Comparison of ENCODE assay signal across 8 cellular contexts in genomic region chr7:30594540-30595460, GRCh38. TPM values are rescaled to one million over a fixed set of nuclear protein-coding genes. Genes with fewer than 3 reads are reported as not detected.
DNase-seq lines count a peak whose midpoint lies in the region; ATAC-seq, FAIRE-seq and TF ChIP-seq lines count a peak whose summit lies in the region.

GARS1 (plus strand) TSS chr7:30594878; CDS start chr7:30594922, 44 bp downstream.

- peak within 1 kb of the TSS; percentile 93 for H3K9ac ChIP-seq in endothelial cell of umbilical vein (replicated peaks; ENCODE audit: extremely low read depth, insufficient read depth, low read length)

- peaks cover 21% of the 10 kb centered on the region for H3K4me1 ChIP-seq in OCI-LY7 (ENCODE audit: insufficient read depth, low read length, poor library complexity, severe bottlenecking)
- H3K4me1 ChIP-seq in endothelial cell of umbilical vein (ENCODE audit: control insufficient read depth, extremely low read depth, insufficient read depth, low read length): peaks cover 21% of the 10 kb centered on the region

- H4K20me1 ChIP-seq in OCI-LY7 (ENCODE audit: insufficient read depth, low read length) (peaks cover 27% of the 10 kb centered on the region), endothelial cell of umbilical vein (replicated peaks; ENCODE audit: control insufficient read depth, extremely low read depth, insufficient read depth, low read length) (no peaks in the 10 kb centered on the region)

- dilution Hi-C loops in endothelial cell of umbilical vein (cut with MboI; ENCODE audit: extremely low pct_ligation_motif_present, low sequenced_read_pairs): no loop called here

- intact Hi-C loops in OCI-LY7 (cut with micrococcal nuclease; ENCODE audit: unreplicated experiment): no loop called here
- intact Hi-C loops in endothelial cell of umbilical vein (cut with micrococcal nuclease): loop anchor here (1.0 kb wide), 1 partner anchor 46 kb away; no protein-coding TSS in a partner anchor

- no peaks in the 10 kb centered on the region for H3K27me3 ChIP-seq in endothelial cell of umbilical vein (ENCODE audit: control insufficient read depth in 2 of 2, insufficient read depth in 2 of 2, low read length in 2 of 2)

- H3K4me2 ChIP-seq in OCI-LY7 (ENCODE audit: low read length): peak within 1 kb of the TSS; percentile 92
- H3K4me2 ChIP-seq in endothelial cell of umbilical vein (ENCODE audit: insufficient read depth, low read length): peak within 1 kb of the TSS; percentile 88

- H3K4me3 ChIP-seq in OCI-LY7 (ENCODE audit: low read depth, low read length, poor library complexity, severe bottlenecking): peak within 1 kb of the TSS; percentile 94
- H3K4me3 ChIP-seq in endothelial cell of umbilical vein (replicated peaks in 1 of 3; ENCODE audit: insufficient read depth in 1 of 3, low read depth in 1 of 3, low read length in 3 of 3): peak within 1 kb of the TSS; percentile 53 to 96 (median 57)

- FAIRE-seq in endothelial cell of umbilical vein (lab: Jason Lieb, UNC): no peak

- POLR2A ChIA-PET in OCI-LY7 (lab: Charles Lee) (interaction anchor here (0.8 to 1.3 kb wide), 3 partner anchors 11 to 272 kb away, joined by 3 to 7 read pairs (median 5); no protein-coding TSS in a partner anchor), endothelial cell of umbilical vein (lab: Charles Lee) (no interaction called here)

- no TSS peak for BruUV-seq in OCI-LY7 (replicated peaks; lab: Mats Ljungman, UMichigan)
- BruUV-seq in endothelial cell of umbilical vein (replicated peaks; lab: Mats Ljungman, UMichigan): no TSS peak

- H3K36me3 ChIP-seq in OCI-LY7 (ENCODE audit: insufficient read depth, low read length) (peaks cover 46% of the 10 kb centered on the region), endothelial cell of umbilical vein (ENCODE audit: control insufficient read depth in 2 of 2, extremely low read depth in 1 of 2, insufficient read depth in 2 of 2, low read length in 2 of 2) (peaks cover 0 to under 1% of the 10 kb centered on the region in 2 experiments)

- CTCF ChIA-PET in OCI-LY7 (lab: Charles Lee; ENCODE audit: unreplicated experiment) (no interaction called here), endothelial cell of umbilical vein (lab: Charles Lee) (interaction anchor here (2.1 kb wide), 1 partner anchor 30 kb away, joined by 8 read pairs; no protein-coding TSS in a partner anchor)

- H3K79me2 ChIP-seq in OCI-LY7 (ENCODE audit: insufficient read depth, low read depth, low read length) (peaks cover 66% of the 10 kb centered on the region), endothelial cell of umbilical vein (ENCODE audit: control insufficient read depth, insufficient read depth, low read length) (peaks cover 52% of the 10 kb centered on the region)

- TF ChIP-seq POLR2A in endothelial cell of umbilical vein (IDR thresholded peaks at IDR 0.05; ENCODE audit: low read depth, low read length): peak; percentile 96

- H2AFZ ChIP-seq in OCI-LY7 (ENCODE audit: low read length): peak within 1 kb of the TSS; percentile 87; the same call in 1 of the 2 replicates
- H2AFZ ChIP-seq in endothelial cell of umbilical vein (ENCODE audit: low read depth, low read length): peak within 1 kb of the TSS; percentile 80

- H3K27ac ChIP-seq in OCI-LY7 (ENCODE audit: low read depth, low read length, poor library complexity, severe bottlenecking) (peak within 1 kb of the TSS; percentile 95), endothelial cell of umbilical vein (ENCODE audit: insufficient read depth, low read depth, low read length) (peak within 1 kb of the TSS; percentile 84)

- H3K9me2 ChIP-seq in OCI-LY7 (ENCODE audit: insufficient read depth, low read length): no peaks in the 10 kb centered on the region

- TF ChIP-seq CTCF in OCI-LY7 (conservative IDR thresholded peaks at IDR 0.05; ENCODE audit: low read length): no peak
- TF ChIP-seq CTCF in endothelial cell of umbilical vein (IDR thresholded peaks at IDR 0.05; ENCODE audit: extremely low read depth in 1 of 2, insufficient read depth in 1 of 2, low read depth in 1 of 2, low read length in 2 of 2): no peak

- ATAC-seq in GM21526 (IDR thresholded peaks at IDR 0.05; ENCODE audit: low FRiP score, unreplicated experiment): peak; percentile 77

- H3K9me1 ChIP-seq in endothelial cell of umbilical vein (replicated peaks; ENCODE audit: control insufficient read depth, extremely low read depth, insufficient read depth, low read length): no peaks in the 10 kb centered on the region

- DNase-seq in DMS 273 treated with DMSO at 0.1 percent for 48 hours (lab: John Stamatoyannopoulos, UW) (peak; percentile 87), HuH-7 (ENCODE audit: low spot score) (peak; percentile 85), OCI-LY7 (ENCODE audit: low spot score) (peak; percentile 96), activated T-cell treated with anti-CD3 and anti-CD28 coated beads for 1 hour (ENCODE audit: low read depth) (peak; percentile 85), endothelial cell of umbilical vein (ENCODE audit: low read depth, low spot score) (peak; percentile 90), middle frontal gyrus (ENCODE audit: extremely low spot score, low spot score) (peak; percentile 83)
- peak; percentile 80 to 82 for DNase-seq in stimulated activated CD8-positive, alpha-beta memory T cell treated with anti-CD3 and anti-CD28 coated beads, Interleukin-2, amount 100 ng/mL, for 1 hour (ENCODE audit: low read depth in 2 of 2)

- H3K9me3 ChIP-seq in OCI-LY7 (ENCODE audit: low read length): no peaks in the 10 kb centered on the region
- H3K9me3 ChIP-seq in endothelial cell of umbilical vein (replicated peaks; ENCODE audit: control insufficient read depth, insufficient read depth, low read length): no peaks in the 10 kb centered on the region

TF ChIP-seq in endothelial cell of umbilical vein, 7 proteins besides CTCF, POLR2A, EP300 and RAD21:
- TF ChIP-seq FOS (IDR thresholded peaks at IDR 0.05; ENCODE audit: borderline replicate concordance, insufficient read depth, low read length) (peak; percentile 48), MYC (IDR thresholded peaks at IDR 0.05; ENCODE audit: low read depth, low read length) (peak; percentile 95), GATA2 (IDR thresholded peaks at IDR 0.05; ENCODE audit: insufficient read depth, insufficient read length, low read depth, low read length) (no peak), POLR2AphosphoS5 (IDR thresholded peaks at IDR 0.05; ENCODE audit: insufficient read depth, low read depth, low read length) (peak; percentile 95), JUN (IDR thresholded peaks at IDR 0.05; ENCODE audit: borderline replicate concordance, insufficient read depth, insufficient read length, low read depth) (no peak), MAX (IDR thresholded peaks at IDR 0.05; ENCODE audit: insufficient read depth, insufficient read length) (peak; percentile 82), EZH2 (IDR thresholded peaks at IDR 0.05; ENCODE audit: borderline replicate concordance, low read depth, low read length, severe bottlenecking) (no peak)

RNA-seq across cellular contexts. Expression of gene GARS1, which starts in this region (rescaled TPM):
- 161 and 178 TPM in 2 replicates for total RNA-seq in OCI-LY7 (2014; rRNA removed; shearing (Covaris generic))
- total RNA-seq in OCI-LY7 (2022): 355 and 375 TPM in 2 replicates
- 194 and 206 TPM in 2 replicates for total RNA-seq in endothelial cell of umbilical vein
- 295 and 300 TPM in 2 replicates for polyA plus RNA-seq in endothelial cell of umbilical vein
- polyA plus RNA-seq in endothelial cell of umbilical vein (2011; cell fraction: cytosol; rRNA removed): 315 and 360 TPM in 2 replicates
- polyA plus RNA-seq in endothelial cell of umbilical vein (2011; cell fraction: nucleus; rRNA removed): 242 and 254 TPM in 2 replicates
- polyA plus RNA-seq in endothelial cell of umbilical vein (2012): 164 and 212 TPM in 2 replicates
- 418 and 437 TPM in 2 replicates for polyA minus RNA-seq in endothelial cell of umbilical vein
- polyA minus RNA-seq in endothelial cell of umbilical vein (2011; cell fraction: cytosol; rRNA and poly(A)+ RNA removed): 208 TPM
- 144 and 179 TPM in 2 replicates for polyA minus RNA-seq in endothelial cell of umbilical vein (2011; cell fraction: nucleus; rRNA and poly(A)+ RNA removed)

Comparison
In these comparisons a context has a peak if more than half of its experiments do, and no peak if none do; other contexts are left out.
1. Peak in every context shown above with its lines: DNase-seq, ATAC-seq, H3K4me3 ChIP-seq and H3K27ac ChIP-seq.